19 cellular contexts compared by ENCODE assay signal in genomic region chr17:71407972-71408371, GRCh38.
"Had no signal": no experiment of that assay in that cellular context is flagged by ENCODE, and none has a peak within 500 bp of the region (broad histone marks: within the 10 kb centered on the region; RNA-seq: fewer than 3 reads in every experiment).

No MANE protein-coding gene starts in this region.

- DNase-seq: effector memory CD8-positive, alpha-beta T cell; erythroblast; heart left ventricle; hippocampal formation; kidney glomerular epithelial cell; natural killer cell; nucleus accumbens; ovary; sigmoid colon; stimulated activated CD4-positive, alpha-beta T cell treated with anti-CD3 and anti-CD28 coated beads, Interleukin-2, amount 100 ng/mL, for 24 hours; stimulated activated CD4-positive, alpha-beta T cell treated with anti-CD3 and anti-CD28 coated beads, Interleukin-4, amount 100 ng/mL, for 4 hours; stimulated activated naive B cell treated with anti-CD40 and anti-IgM and Interleukin-4, amounts not matched to agents 10 μg/mL and 1 μg/mL and 100 μg/mL, for 72 hours; stimulated activated naive CD8-positive, alpha-beta T cell treated with anti-CD3 and anti-CD28 coated beads, Interleukin-15, amount 100 ng/mL, for 72 hours; testis had no signal

- H3K36me3 Mint-ChIP-seq: natural killer cell; neural progenitor cell; stimulated activated naive B cell treated with anti-CD40 and anti-IgM and Interleukin-4, amounts not matched to agents 10 μg/mL and 1 μg/mL and 100 μg/mL, for 72 hours had no signal

- ATAC-seq: effector memory CD8-positive, alpha-beta T cell; heart left ventricle; natural killer cell; stimulated activated naive B cell treated with anti-CD40 and anti-IgM and Interleukin-4, amounts not matched to agents 10 μg/mL and 1 μg/mL and 100 μg/mL, for 72 hours; stimulated activated naive CD8-positive, alpha-beta T cell treated with anti-CD3 and anti-CD28 coated beads, Interleukin-15, amount 100 ng/mL, for 72 hours had no signal

- H3K9me3 ChIP-seq: ovary, right atrium auricular region, sigmoid colon, testis, tibial nerve had no signal

- H3K4me1 ChIP-seq: heart left ventricle, neural progenitor cell, right atrium auricular region, sigmoid colon, testis, tibial nerve had no signal

- H3K36me3 ChIP-seq: heart left ventricle, neural progenitor cell, ovary, right atrium auricular region, sigmoid colon, tibial nerve had no signal

- H3K27ac Mint-ChIP-seq: dendritic cell treated with granulocyte-macrophage colony-stimulating factor and Interleukin-4, amounts not matched to agents 40 ng/mL and 50 ng/mL, for 4 days; effector memory CD8-positive, alpha-beta T cell; natural killer cell; neural progenitor cell; stimulated activated naive B cell treated with anti-CD40 and anti-IgM and Interleukin-4, amounts not matched to agents 10 μg/mL and 1 μg/mL and 100 μg/mL, for 72 hours; stimulated activated naive CD8-positive, alpha-beta T cell treated with anti-CD3 and anti-CD28 coated beads, Interleukin-15, amount 100 ng/mL, for 72 hours had no signal

- H3K27me3 ChIP-seq: heart left ventricle, neural progenitor cell, ovary, right atrium auricular region, sigmoid colon, testis, tibial nerve had no signal

- H3K4me3 ChIP-seq: heart left ventricle, neural progenitor cell, ovary, right atrium auricular region, sigmoid colon, skin epidermis, testis, tibial nerve had no signal

- H3K27ac ChIP-seq: heart left ventricle, neural progenitor cell, ovary, right atrium auricular region, sigmoid colon, testis, tibial nerve had no signal

- H3K9ac ChIP-seq: neural progenitor cell had no signal

- H3K27me3 Mint-ChIP-seq: dendritic cell treated with granulocyte-macrophage colony-stimulating factor and Interleukin-4, amounts not matched to agents 40 ng/mL and 50 ng/mL, for 4 days; effector memory CD8-positive, alpha-beta T cell; stimulated activated naive B cell treated with anti-CD40 and anti-IgM and Interleukin-4, amounts not matched to agents 10 μg/mL and 1 μg/mL and 100 μg/mL, for 72 hours; stimulated activated naive CD8-positive, alpha-beta T cell treated with anti-CD3 and anti-CD28 coated beads, Interleukin-15, amount 100 ng/mL, for 72 hours had no signal

- H3K4me3 Mint-ChIP-seq: dendritic cell treated with granulocyte-macrophage colony-stimulating factor and Interleukin-4, amounts not matched to agents 40 ng/mL and 50 ng/mL, for 4 days; effector memory CD8-positive, alpha-beta T cell; natural killer cell; neural progenitor cell; stimulated activated naive B cell treated with anti-CD40 and anti-IgM and Interleukin-4, amounts not matched to agents 10 μg/mL and 1 μg/mL and 100 μg/mL, for 72 hours; stimulated activated naive CD8-positive, alpha-beta T cell treated with anti-CD3 and anti-CD28 coated beads, Interleukin-15, amount 100 ng/mL, for 72 hours had no signal

- H3K4me2 ChIP-seq: neural progenitor cell had no signal

- H3K4me1 Mint-ChIP-seq: natural killer cell; neural progenitor cell; stimulated activated naive B cell treated with anti-CD40 and anti-IgM and Interleukin-4, amounts not matched to agents 10 μg/mL and 1 μg/mL and 100 μg/mL, for 72 hours; stimulated activated naive CD8-positive, alpha-beta T cell treated with anti-CD3 and anti-CD28 coated beads, Interleukin-15, amount 100 ng/mL, for 72 hours had no signal

- H2AFZ ChIP-seq: neural progenitor cell had no signal

- H3K9me3 Mint-ChIP-seq: neural progenitor cell; stimulated activated naive B cell treated with anti-CD40 and anti-IgM and Interleukin-4, amounts not matched to agents 10 μg/mL and 1 μg/mL and 100 μg/mL, for 72 hours; stimulated activated naive CD8-positive, alpha-beta T cell treated with anti-CD3 and anti-CD28 coated beads, Interleukin-15, amount 100 ng/mL, for 72 hours had no signal
